Comparison of ENCODE assay signal across 10 cellular contexts in the genomic region with DNA sequence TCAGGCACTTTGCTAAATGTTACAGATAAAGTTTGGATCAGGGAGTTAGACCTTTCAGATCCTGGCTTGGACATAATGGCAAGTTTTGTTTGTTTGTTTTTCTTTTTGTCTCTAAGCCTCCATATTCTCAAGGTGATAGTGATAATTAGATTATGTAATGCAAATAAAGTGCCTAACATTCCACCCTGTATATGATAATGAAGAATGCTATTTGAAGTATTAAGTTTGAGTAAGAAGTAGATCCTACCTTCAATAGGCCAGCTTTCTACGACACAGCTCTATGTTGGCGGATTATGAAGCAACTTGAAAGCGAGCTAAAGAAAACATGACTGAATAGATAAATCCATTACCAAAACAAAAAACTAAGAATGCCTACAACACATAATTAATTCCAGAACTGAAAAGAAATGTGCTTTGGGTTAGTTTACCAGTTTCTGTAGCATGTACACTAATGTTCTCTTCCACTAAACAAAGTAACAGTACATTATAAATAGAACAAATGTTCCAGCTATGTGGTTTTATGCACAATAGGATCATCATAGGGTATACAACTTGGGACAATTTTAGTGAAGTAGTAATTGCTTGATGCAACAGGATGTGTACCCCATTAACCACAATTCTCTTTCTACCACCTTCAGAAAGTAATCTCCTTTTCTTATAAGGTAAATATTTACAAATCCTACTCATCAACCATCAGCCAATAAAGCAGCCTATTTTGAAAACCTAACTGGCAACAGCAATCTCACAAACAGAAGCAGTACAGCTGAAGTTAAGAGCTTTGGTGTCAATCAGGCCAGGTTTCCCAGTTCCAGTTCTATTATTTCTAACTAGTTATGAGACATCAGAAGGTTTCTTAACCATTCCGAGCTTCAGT. TPM values are rescaled to one million over a fixed set of nuclear protein-coding genes. Genes with fewer than 3 reads are reported as not detected.
DNase-seq lines count a peak whose midpoint lies in the region; ATAC-seq and TF ChIP-seq lines count a peak whose summit lies in the region.
"Had no signal": no experiment of that assay in that cellular context is flagged by ENCODE, and none has a peak within 500 bp of the region (broad histone marks: within the 10 kb centered on the region; RNA-seq: fewer than 3 reads in every experiment).

No MANE protein-coding gene starts in this region.

- no peak overlapping the region for H3K9ac ChIP-seq in endodermal cell (ENCODE audit: extremely low read depth, low read length, poor library complexity, severe bottlenecking)

- H3K27ac ChIP-seq in DOHH2 (ENCODE audit: low read depth, low read length) (no peak overlapping the region), endodermal cell (ENCODE audit: low read depth, low read length) (no peak overlapping the region), osteoblast (ENCODE audit: low read depth, low read length) (no peak overlapping the region)

- H3K4me1 Mint-ChIP-seq in endodermal cell, result peaks cover 8% of the 10 kb centered on the region

- peaks cover 21% of the 10 kb centered on the region for H3K36me3 Mint-ChIP-seq in endodermal cell (ENCODE audit: low read depth)

- peaks cover 35% of the 10 kb centered on the region for H3K36me3 ChIP-seq in DOHH2 (ENCODE audit: control insufficient read depth, low read length)
- H3K36me3 ChIP-seq in endodermal cell (ENCODE audit: control insufficient read depth, insufficient read depth, low read length), result peaks cover 38% of the 10 kb centered on the region
- H3K36me3 ChIP-seq in osteoblast (ENCODE audit: insufficient read depth, low read length), result no peaks in the 10 kb centered on the region

- H3F3A ChIP-seq in DOHH2 (ENCODE audit: control insufficient read depth, insufficient read depth), result no peaks in the 10 kb centered on the region

- H3K4me3 Mint-ChIP-seq in endodermal cell, result peak overlapping the region; percentile 86

- no peaks in the 10 kb centered on the region for H3K9me2 ChIP-seq in DOHH2 (replicated peaks; ENCODE audit: control insufficient read depth, low read length)

- peak overlapping the region; percentile 90 for H3K4me3 ChIP-seq in DOHH2 (ENCODE audit: low read length)
- peak overlapping the region; percentile 87 for H3K4me3 ChIP-seq in endodermal cell (ENCODE audit: low read length)
- H3K4me3 ChIP-seq in osteoblast (ENCODE audit: insufficient read depth, low read length), result peak overlapping the region; percentile 85

- no peak overlapping the region for H2AFZ ChIP-seq in osteoblast (ENCODE audit: low read length)

- WGBS in endodermal cell (ENCODE audit: insufficient coverage in 1 of 2, insufficient read length in 1 of 2), 2 experiments, result 92% methylated on average over 4 of the region's 4 CpGs; no CpG with 5 or more reads in 1 of the 2 experiments

- H3K4me2 ChIP-seq in DOHH2 (ENCODE audit: low read length) (peak overlapping the region; percentile 66), osteoblast (ENCODE audit: insufficient read depth, low read length) (peak overlapping the region; percentile 85)

- peaks cover 16% of the 10 kb centered on the region for H3K9me3 Mint-ChIP-seq in endodermal cell

- peaks cover 17% of the 10 kb centered on the region for H3K4me1 ChIP-seq in DOHH2 (ENCODE audit: control insufficient read depth, low read length)
- no peaks in the 10 kb centered on the region for H3K4me1 ChIP-seq in endodermal cell (ENCODE audit: control insufficient read depth, insufficient read depth, low read length)
- H3K4me1 ChIP-seq in osteoblast (ENCODE audit: insufficient read depth, low read length), result peaks cover 16% of the 10 kb centered on the region

- H4K20me1 ChIP-seq in DOHH2 (ENCODE audit: control insufficient read depth, insufficient read depth, low read depth, low read length) (peaks cover 6% of the 10 kb centered on the region; the same call in 1 of the 2 replicates), osteoblast (ENCODE audit: insufficient read depth, low read length) (peaks cover 20% of the 10 kb centered on the region)

- H3K79me2 ChIP-seq in DOHH2 (ENCODE audit: control insufficient read depth, low read length) (peaks cover 63% of the 10 kb centered on the region), osteoblast (ENCODE audit: insufficient read depth, low read length) (peaks cover 60% of the 10 kb centered on the region)

- peaks cover under 1% of the 10 kb centered on the region for H3K27me3 Mint-ChIP-seq in endodermal cell (ENCODE audit: insufficient read depth)

- H3K9me3 ChIP-seq in DOHH2 (ENCODE audit: control insufficient read depth, insufficient read depth, low read length), result peaks cover 14% of the 10 kb centered on the region
- H3K9me3 ChIP-seq in endodermal cell (ENCODE audit: control insufficient read depth, low read length), result peaks cover 17% of the 10 kb centered on the region
- no peaks in the 10 kb centered on the region for H3K9me3 ChIP-seq in osteoblast (ENCODE audit: low read depth, low read length)

- TF ChIP-seq CTCF in DOHH2 (IDR thresholded peaks at IDR 0.05; ENCODE audit: low read depth, low read length, poor library complexity, severe bottlenecking) (no peak), endodermal cell (conservative IDR thresholded peaks at IDR 0.05) (no peak), osteoblast (IDR thresholded peaks at IDR 0.05; ENCODE audit: extremely low read depth, low read depth, low read length) (no peak)

- DNase-seq in NCI-H748 treated with DMSO at 0.1 percent for 48 hours (lab: John Stamatoyannopoulos, UW), result peak; percentile 35
- no peak for DNase-seq in endodermal cell
- DNase-seq in osteoblast (ENCODE audit: insufficient read length, low spot score, missing footprints), result no peak
- DNase-seq in stimulated activated CD4-positive, alpha-beta T cell treated with anti-CD3 and anti-CD28 coated beads, Interleukin-15, amount 100 ng/mL, for 24 hours, result no peak
- no peak for DNase-seq in amniotic stem cell (lab: John Stamatoyannopoulos, UW)
- DNase-seq in HUDEP-2 (lab: John Stamatoyannopoulos, UW; ENCODE audit: unreplicated experiment in 76 of 76), result no peak
- DNase-seq: activated gamma-delta T cell treated with Interleukin-2 at 50 U/mL for 16 hours, NCI-H1694 had no signal

- no peak for ATAC-seq in HG03432 (IDR thresholded peaks at IDR 0.05; ENCODE audit: unreplicated experiment)

- H3K27me3 ChIP-seq in DOHH2 (ENCODE audit: control insufficient read depth, low read length) (no peaks in the 10 kb centered on the region), endodermal cell (ENCODE audit: control insufficient read depth, insufficient read depth, low read length, poor library complexity, severe bottlenecking) (no peaks in the 10 kb centered on the region), osteoblast (ENCODE audit: insufficient read depth, low read length) (no peaks in the 10 kb centered on the region)

- no peak overlapping the region for H3K27ac Mint-ChIP-seq in endodermal cell

RNA-seq across cellular contexts. Expression of a gene that starts 1.5 kb away (rescaled TPM):
- 100 to 1,000 TPM in 1 of 2 donors, 10 to 100 TPM in 1; 85.1 to 127 TPM for total RNA-seq in endodermal cell
- polyA plus RNA-seq in endodermal cell (2013, experiment 1 of 2), result 180 TPM
- polyA plus RNA-seq in endodermal cell (2013, experiment 2 of 2), result 181 TPM
- 16.3 and 21.5 TPM in 2 replicates for total RNA-seq in osteoblast
